ENCODE assay signal across 15 cellular contexts in the genomic region with DNA sequence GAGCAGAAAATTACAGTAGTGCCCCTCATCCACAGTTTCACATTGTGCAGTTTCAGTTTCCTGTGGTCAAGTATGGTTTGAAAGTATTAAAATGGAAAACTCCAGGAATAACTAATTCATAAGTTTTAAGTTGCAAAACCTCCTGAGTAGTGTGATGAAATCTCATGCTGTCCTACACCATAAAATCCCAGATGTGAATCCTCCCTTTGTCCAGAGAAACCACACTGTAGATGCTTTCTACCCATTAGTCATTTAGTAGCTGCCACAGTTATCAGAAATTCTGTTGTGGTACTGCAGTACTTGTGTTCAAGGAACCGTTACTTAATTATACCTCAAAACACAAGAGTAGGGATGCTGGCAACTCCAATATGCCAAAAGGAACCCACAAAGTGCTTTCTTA.
DNase-seq lines count a peak whose midpoint lies in the region; ATAC-seq and TF ChIP-seq lines count a peak whose summit lies in the region.
"Had no signal": no experiment of that assay in that cellular context is flagged by ENCODE, and none has a peak within 500 bp of the region (broad histone marks: within the 10 kb centered on the region; RNA-seq: fewer than 3 reads in every experiment).

No MANE protein-coding gene starts in this region.

- TF ChIP-seq CTCF in AG10803 (conservative IDR thresholded peaks at IDR 0.05; ENCODE audit: low read length) (no peak), IMR-90 (conservative IDR thresholded peaks at IDR 0.05; ENCODE audit: low read depth, low read length) (no peak), tibial nerve (IDR thresholded peaks at IDR 0.05) (no peak)

- peak; percentile 37; the same call in 1 of the 2 replicates for ATAC-seq in IMR-90 (ENCODE audit: low read depth)
- ATAC-seq: stimulated activated naive B cell treated with anti-CD40 and anti-IgM and Interleukin-4, amounts not matched to agents 10 μg/mL and 1 μg/mL and 100 μg/mL, for 72 hours had no signal

- no peak for TF ChIP-seq EP300 in tibial nerve (IDR thresholded peaks at IDR 0.05)

- TF ChIP-seq RAD21 in IMR-90 (IDR thresholded peaks at IDR 0.05; ENCODE audit: low read length), result no peak

- CTCF ChIA-PET in IMR-90 (lab: Yijun Ruan, JAX), result no interaction called here

- no peak overlapping the region for H3K56ac ChIP-seq in IMR-90 (ENCODE audit: extremely low read depth, insufficient read depth, low read length)

- no peak overlapping the region for H2BK5ac ChIP-seq in IMR-90 (ENCODE audit: low read depth, low read length, poor library complexity, severe bottlenecking)

- intact Hi-C loops in IMR-90 (cut with micrococcal nuclease), result no loop called here

- H4K5ac ChIP-seq in IMR-90 (ENCODE audit: low read depth, low read length), result no peak overlapping the region

- H3K23ac ChIP-seq in IMR-90 (ENCODE audit: low read depth, low read length), result no peak overlapping the region

- no peak overlapping the region for H2AK5ac ChIP-seq in IMR-90 (ENCODE audit: low read depth, low read length)

- no peak overlapping the region for H2AK9ac ChIP-seq in IMR-90 (replicated peaks; ENCODE audit: low read depth, low read length, poor library complexity)

- no peaks in the 10 kb centered on the region for H3K36me3 ChIP-seq in IMR-90 (ENCODE audit: control insufficient read depth, insufficient read depth, low read length)
- no peaks in the 10 kb centered on the region for H3K36me3 ChIP-seq in tibial nerve

- no peaks in the 10 kb centered on the region for H3K9me1 ChIP-seq in IMR-90 (ENCODE audit: insufficient read depth, low read length)

- H2AFZ ChIP-seq in IMR-90 (replicated peaks; ENCODE audit: low read length, poor library complexity), result no peak overlapping the region
- H2AFZ ChIP-seq: hepatocyte had no signal

- no peaks in the 10 kb centered on the region for H3K79me1 ChIP-seq in IMR-90 (ENCODE audit: low read depth in 1 of 2, low read length in 2 of 2)

- H3K14ac ChIP-seq in IMR-90 (replicated peaks; ENCODE audit: low read depth, low read length), result no peak overlapping the region

- no peak overlapping the region for H3K27ac ChIP-seq in IMR-90 (ENCODE audit: insufficient read depth, low read length)
- H3K27ac ChIP-seq in tibial nerve, result no peak overlapping the region
- H3K27ac ChIP-seq: hepatocyte had no signal

- H4K91ac ChIP-seq in IMR-90 (ENCODE audit: insufficient read depth, low read depth, low read length), result no peak overlapping the region

- dilution Hi-C loops in IMR-90 (cut with HindIII; ENCODE audit: low sequenced_read_pairs, unreplicated experiment), result no loop called here

- no peak overlapping the region for H3K18ac ChIP-seq in IMR-90 (ENCODE audit: low read depth, low read length)

- TF ChIP-seq POLR2A in IMR-90 (IDR thresholded peaks at IDR 0.05; ENCODE audit: low read depth, low read length), result no peak
- TF ChIP-seq POLR2A in tibial nerve (IDR thresholded peaks at IDR 0.05), result no peak

- peak; percentile 33 for DNase-seq in AG10803 (ENCODE audit: low read depth)
- peak; percentile 26 for DNase-seq in IMR-90
- peak; percentile 59 for DNase-seq in astrocyte of the hippocampus (ENCODE audit: low read depth, low spot score)
- peak; percentile 76 for DNase-seq in glomerular visceral epithelial cell (ENCODE audit: extremely low spot score)
- no peak for DNase-seq in SW 1271 (lab: John Stamatoyannopoulos, UW)
- no peak for DNase-seq in stimulated activated naive CD4-positive, alpha-beta T cell treated with Interleukin-2 at 50 U/mL for 16 hours (lab: John Stamatoyannopoulos, UW)
- no peak for DNase-seq in tibial nerve (ENCODE audit: low spot score in 2 of 2)
- no peak for DNase-seq in LoVo (ENCODE audit: low spot score)
- DNase-seq: activated CD8-positive, alpha-beta memory T cell treated with anti-CD3 and anti-CD28 coated beads, Interleukin-2, amount 50 U/mL, for 48 hours; activated naive CD4-positive, alpha-beta T cell treated with anti-CD3 and anti-CD28 coated beads, Interleukin-2, amount 50 U/mL, for 16 hours; GOT3; NCI-H510A; stimulated activated naive B cell treated with anti-CD40 and anti-IgM and Interleukin-4, amounts not matched to agents 10 μg/mL and 1 μg/mL and 100 μg/mL, for 72 hours; T-helper 1 cell had no signal

- H3K9ac ChIP-seq in IMR-90 (ENCODE audit: low read depth, low read length), result no peak overlapping the region

- no peak overlapping the region for H2BK20ac ChIP-seq in IMR-90 (ENCODE audit: low read depth, low read length)

- no peak overlapping the region for H4K8ac ChIP-seq in IMR-90 (ENCODE audit: low read depth in 2 of 2, low read length in 2 of 2)

- in situ Hi-C loops in IMR-90 (cut with MboI; ENCODE audit: low sequenced_read_pairs), result no loop called here

- no peak overlapping the region for H3K4ac ChIP-seq in IMR-90 (ENCODE audit: low read depth, low read length)

- WGBS in IMR-90 (ENCODE audit: extremely low coverage in 2 of 2, insufficient read length in 1 of 2), 2 experiments, result no CpG with 5 or more reads among the region's 1 CpG
- WGBS in tibial nerve, 2 donors, result 73 to 80% methylated on average over 1 of the region's 1 CpG

- H3K27me3 ChIP-seq in IMR-90 (ENCODE audit: control insufficient read depth, insufficient read depth, low read length) (no peaks in the 10 kb centered on the region), tibial nerve (no peaks in the 10 kb centered on the region)
- H3K27me3 ChIP-seq: hepatocyte had no signal

- POLR2A ChIA-PET in IMR-90 (lab: Charles Lee; ENCODE audit: unreplicated experiment), result no interaction called here

- H3K4me3 ChIP-seq in AG10803 (ENCODE audit: low read length), result no peak overlapping the region
- H3K4me3 ChIP-seq in IMR-90 (ENCODE audit: insufficient read depth, low read depth, low read length), result no peak overlapping the region
- H3K4me3 ChIP-seq in tibial nerve, result no peak overlapping the region
- H3K4me3 ChIP-seq: hepatocyte had no signal

- no peak overlapping the region for H2BK120ac ChIP-seq in IMR-90 (ENCODE audit: low read depth, low read length)

- H3K4me1 ChIP-seq in IMR-90 (ENCODE audit: control insufficient read depth, insufficient read depth, low read length) (no peaks in the 10 kb centered on the region), tibial nerve (peaks cover 0 to 4% (median 0%) of the 10 kb centered on the region in 4 donors)

- H2BK15ac ChIP-seq in IMR-90 (ENCODE audit: low read depth, low read length), result no peak overlapping the region

- H3K9me3 ChIP-seq in IMR-90 (ENCODE audit: control insufficient read depth, insufficient read depth, low read length), result no peaks in the 10 kb centered on the region
- no peaks in the 10 kb centered on the region for H3K9me3 ChIP-seq in tibial nerve

- no TSS peak for BruUV-seq in IMR-90 (replicated peaks; lab: Mats Ljungman, UMichigan)

- H4K20me1 ChIP-seq in IMR-90 (ENCODE audit: insufficient read depth, low read length), result no peaks in the 10 kb centered on the region

- peak overlapping the region; percentile 20; the same call in 1 of the 2 replicates for H3K4me2 ChIP-seq in IMR-90 (ENCODE audit: low read depth, low read length)
- H3K4me2 ChIP-seq: hepatocyte had no signal

TF ChIP-seq in IMR-90, 13 proteins besides CTCF, POLR2A, EP300 and RAD21:
- TF ChIP-seq BHLHE40 (IDR thresholded peaks at IDR 0.05; ENCODE audit: low read depth, low read length) (no peak), CEBPB (IDR thresholded peaks at IDR 0.05; ENCODE audit: low read depth, low read length) (peak; percentile 27; the same call in 1 of the 2 replicates), MAFK (IDR thresholded peaks at IDR 0.05; ENCODE audit: low read depth, low read length) (no peak), CHD1 (IDR thresholded peaks at IDR 0.05; ENCODE audit: low read depth, low read length) (no peak)

Comparison
In these comparisons a context has a peak if more than half of its experiments do, and no peak if none do; other contexts are left out.
1. DNase-seq: peak in AG10803 (single experiment), IMR-90 (single experiment), astrocyte of the hippocampus (single experiment) and glomerular visceral epithelial cell (single experiment); none in SW 1271 (0 of 2), stimulated activated naive CD4-positive, alpha-beta T cell treated with Interleukin-2 at 50 U/mL for 16 hours (single experiment), tibial nerve (0 of 2) and LoVo (single experiment).